In genomic region chr2:20424300-20425290, GRCh38 we compare ENCODE assay signal across 8 cellular contexts. TPM values are rescaled to one million over a fixed set of nuclear protein-coding genes. Genes with fewer than 3 reads are reported as not detected.
DNase-seq lines count a peak whose midpoint lies in the region; ATAC-seq, FAIRE-seq and TF ChIP-seq lines count a peak whose summit lies in the region.

No MANE protein-coding gene starts in this region.

- WGBS in K562 (ENCODE audit: insufficient coverage, low coverage, missing lambda C conversion rate), result 13% methylated on average over 14 of the region's 15 CpGs
- 59% methylated on average over 10 of the region's 15 CpGs for WGBS in right lobe of liver (ENCODE audit: insufficient coverage, low coverage, low lambda C conversion rate, missing lambda C conversion rate)
- WGBS in upper lobe of left lung, 2 donors, result 45 to 55% methylated on average over 12 to 15 of the region's 15 CpGs

- H3K4me2 ChIP-seq in K562 (ENCODE audit: insufficient read depth, low read length), result no peak overlapping the region; the same call in 1 of the 2 replicates

- no peaks in the 10 kb centered on the region for H3K36me3 Mint-ChIP-seq in HFFc6 (ENCODE audit: low read depth)

- H3K79me2 ChIP-seq in K562 (ENCODE audit: control insufficient read depth, insufficient read depth, low read length), result no peaks in the 10 kb centered on the region

- peak overlapping the region; percentile 68 for H2AFZ ChIP-seq in K562 (ENCODE audit: low read depth, low read length)

- in situ Hi-C loops in K562 (cut with MboI), result loop anchor here (25.0 kb wide), 1 partner anchor 513 kb away; no protein-coding TSS in a partner anchor

- no peak for TF ChIP-seq POLR2A in K562 (conservative IDR thresholded peaks at IDR 0.05)
- TF ChIP-seq POLR2A in right lobe of liver (IDR thresholded peaks at IDR 0.05), result peak; percentile 34
- peak in 1 of 4 donors; percentile 61 for TF ChIP-seq POLR2A in upper lobe of left lung (IDR thresholded peaks at IDR 0.05)

- peak overlapping the region; percentile 81 for H3K27ac Mint-ChIP-seq in HFFc6

- H3K9me3 ChIP-seq in K562 (replicated peaks; ENCODE audit: control insufficient read depth, insufficient read depth, low read depth, low read length) (no peaks in the 10 kb centered on the region), right lobe of liver (no peaks in the 10 kb centered on the region), upper lobe of left lung (no peaks in the 10 kb centered on the region)

- intact Hi-C loops in K562 (cut with micrococcal nuclease) (loop anchor here (5.0 to 10.0 kb wide), 2 partner anchors 182 to 320 kb away; no protein-coding TSS in a partner anchor), right lobe of liver (cut with DNase I) (no loop called here)

- TF ChIP-seq CTCF in HFFc6 (IDR thresholded peaks at IDR 0.05) (no peak), K562 (IDR thresholded peaks at IDR 0.05 in 2 of 3, conservative IDR thresholded peaks at IDR 0.05 in 1 of 3; ENCODE audit: insufficient read depth in 2 of 3, low read depth in 1 of 3, low read length in 3 of 3) (no peak), right lobe of liver (IDR thresholded peaks at IDR 0.05) (no peak), upper lobe of left lung (IDR thresholded peaks at IDR 0.05) (peak in 1 of 6 experiments; percentile 5)

- H3K36me3 ChIP-seq in K562 (ENCODE audit: control insufficient read depth, insufficient read depth, low read length), result no peaks in the 10 kb centered on the region
- no peaks in the 10 kb centered on the region for H3K36me3 ChIP-seq in right lobe of liver
- no peaks in the 10 kb centered on the region for H3K36me3 ChIP-seq in upper lobe of left lung

- H3K27ac ChIP-seq in K562 (ENCODE audit: extremely low read depth, low read depth, low read length) (0 out of 3 replicates have a peak overlapping the region, but pooled peaks have one; percentile 25), right lobe of liver (peak overlapping the region; percentile 50 to 54 (median 52)), upper lobe of left lung (peak overlapping the region; percentile 78 to 93 (median 88))

- H4K20me1 ChIP-seq in K562 (replicated peaks; ENCODE audit: control insufficient read depth, insufficient read depth, low read length), result no peaks in the 10 kb centered on the region

- ATAC-seq in GM18517 (IDR thresholded peaks at IDR 0.05; ENCODE audit: unreplicated experiment), result peak; percentile 72
- peak; percentile 76 for ATAC-seq in K562
- ATAC-seq in right lobe of liver, result peak; percentile 27 to 55 (median 30)
- ATAC-seq in upper lobe of left lung (ENCODE audit: low FRiP score in 2 of 2), result peak; percentile 7 to 74

- peaks cover 0 to 18% of the 10 kb centered on the region in 2 experiments; a peak in 2 of 5 replicates for H3K27me3 ChIP-seq in K562 (ENCODE audit: control insufficient read depth in 2 of 2, insufficient read depth in 2 of 2, low read length in 2 of 2)
- H3K27me3 ChIP-seq in right lobe of liver, result no peaks in the 10 kb centered on the region
- H3K27me3 ChIP-seq in upper lobe of left lung, result no peaks in the 10 kb centered on the region

- peak overlapping the region in 1 of 2 experiments; percentile 82; a peak in 3 of 4 replicates for H3K9ac ChIP-seq in K562 (ENCODE audit: insufficient read depth in 1 of 2, low read depth in 2 of 2, low read length in 2 of 2)

- no peak overlapping the region for H3K4me3 ChIP-seq in K562
- H3K4me3 ChIP-seq in right lobe of liver, result no peak overlapping the region
- H3K4me3 ChIP-seq in upper lobe of left lung, result no peak overlapping the region

- TF ChIP-seq RAD21 in K562 (CRISPR knock-in tag; conservative IDR thresholded peaks at IDR 0.05 in 1 of 2, IDR thresholded peaks at IDR 0.05 in 1 of 2), result peak in 1 of 2 experiments; percentile 16; a peak in 1 of 4 replicates

- BruUV-seq in K562 (replicated peaks; lab: Mats Ljungman, UMichigan), result no TSS peak

- peaks cover 9% of the 10 kb centered on the region for H3K27me3 Mint-ChIP-seq in HFFc6 (ENCODE audit: insufficient read depth)

- FAIRE-seq in K562 (lab: Jason Lieb, UNC), result peak; percentile 82

- POLR2A ChIA-PET in K562 (lab: Yijun Ruan, JAX), result interaction anchor here (0.6 to 1.0 kb wide), 4 partner anchors 9 to 26 kb away, joined by 3 to 5 read pairs (median 3); no protein-coding TSS in a partner anchor

- DNase-seq in HFFc6 (peak; percentile 85), MV-4-11 (lab: John Stamatoyannopoulos, UW) (peak; percentile 97), K562 (ENCODE audit: extremely low read depth in 1 of 4, low spot score in 3 of 4) (peak in 2 of 4 experiments; percentile 41 to 57), right lobe of liver (peak; percentile 50 to 73 (median 60)), upper lobe of left lung (peak in 1 of 2 donors; percentile 79), NCI-H187 treated with DMSO at 0.1 percent for 48 hours (lab: John Stamatoyannopoulos, UW) (no peak)
- DNase-seq in effector CD8-positive, alpha-beta T cell (lab: John Stamatoyannopoulos, UW), result no peak

- H3K4me1 ChIP-seq in K562 (replicated peaks in 1 of 2; ENCODE audit: control insufficient read depth in 2 of 2, insufficient read depth in 2 of 2, low read length in 2 of 2), result peaks cover 6 to 14% of the 10 kb centered on the region in 2 experiments
- H3K4me1 ChIP-seq in right lobe of liver, result peaks cover 0 to 36% (median 15%) of the 10 kb centered on the region in 4 donors
- H3K4me1 ChIP-seq in upper lobe of left lung, result peaks cover 49 to 54% (median 53%) of the 10 kb centered on the region in 4 donors

- TF ChIP-seq EP300 in K562 (IDR thresholded peaks at IDR 0.05; ENCODE audit: low read length), result peak; percentile 66
- peak in 2 of 4 donors; percentile 82 to 88 for TF ChIP-seq EP300 in upper lobe of left lung (IDR thresholded peaks at IDR 0.05)

- CTCF ChIA-PET in K562 (lab: Yijun Ruan, JAX; ENCODE audit: low intra/inter-chr PET ratio), result no interaction called here

- H3K9me3 Mint-ChIP-seq in HFFc6, result no peaks in the 10 kb centered on the region

- H3K4me3 Mint-ChIP-seq in HFFc6, result peak overlapping the region; percentile 56

- H3K9me1 ChIP-seq in K562 (ENCODE audit: control insufficient read depth, insufficient read depth, low read length), result no peaks in the 10 kb centered on the region

- peaks cover 61% of the 10 kb centered on the region for H3K4me1 Mint-ChIP-seq in HFFc6 (ENCODE audit: low read depth)

TF ChIP-seq in K562, 482 proteins besides CTCF, POLR2A, EP300 and RAD21 (continues in another document):
- TF ChIP-seq ZSCAN32 (CRISPR knock-in tag; IDR thresholded peaks at IDR 0.05) (no peak), ETV1 (tag; conservative IDR thresholded peaks at IDR 0.05; ENCODE audit: low read depth) (peak; percentile 75), ETS1 (conservative IDR thresholded peaks at IDR 0.05; ENCODE audit: control insufficient read depth, low read depth, low read length) (peak; percentile 42; the same call in 1 of the 2 replicates), NFXL1 (CRISPR knock-in tag; IDR thresholded peaks at IDR 0.05) (0 out of 2 replicates have a peak, but pooled peaks have one; percentile 66), SAFB2 (IDR thresholded peaks at IDR 0.05; ENCODE audit: borderline replicate concordance, low read depth, low read length, severe bottlenecking) (no peak), MAZ (CRISPR knock-in tag; conservative IDR thresholded peaks at IDR 0.05 in 1 of 2, IDR thresholded peaks at IDR 0.05 in 1 of 2) (peak in 1 of 2 experiments; percentile 72; a peak in 2 of 4 replicates), KLF13 (tag; IDR thresholded peaks at IDR 0.05; ENCODE audit: borderline replicate concordance, low read depth) (0 out of 2 replicates have a peak, but pooled peaks have one; percentile 25), ZNF197 (CRISPR knock-in tag; IDR thresholded peaks at IDR 0.05; ENCODE audit: low read depth) (peak; percentile 41; the same call in 1 of the 2 replicates)

RNA-seq across cellular contexts. Expression of gene RHOB, which starts 22.3 kb away (rescaled TPM):
- 100 to 1,000 TPM; 128 to 146 (median 133) TPM for total RNA-seq in HFFc6 (2021; fragmentation: NEBNext Ultra II Directional; extraction: Animal tissue kit (Norgen Biotek cat#: 25700))
- 0.44 and 2.1 TPM in 2 replicates for total RNA-seq in K562 (2011; cell fraction: chromatin; rRNA removed; ENCODE audit: low replicate concordance)
- total RNA-seq in K562 (2011; cell fraction: nucleolus; rRNA removed), result 3.4 and 4.2 TPM in 2 replicates
- 1.8 and 2.7 TPM in 2 replicates for total RNA-seq in K562 (2011; cell fraction: nucleoplasm; rRNA removed)
- total RNA-seq in K562 (2014; rRNA removed), result 4.2 and 4.8 TPM in 2 replicates
- total RNA-seq in K562 (2014; rRNA removed; fragmentation: Illumina TruSeq; extraction: Trizol), result 0.87 and 0.99 TPM in 2 replicates
- 0.72 and 0.90 TPM in 2 replicates for total RNA-seq in K562 (2015; rRNA removed; fragmentation: Illumina TruSeq; extraction: Trizol)
- 3.3 and 4.2 TPM in 2 replicates for total RNA-seq in K562 (2021)
- 1.1 and 1.5 TPM in 2 replicates for polyA plus RNA-seq in K562 (2011; rRNA removed)
- 1.2 and 4.0 TPM in 2 replicates for polyA plus RNA-seq in K562 (2011; cell fraction: cytosol; rRNA removed)
- polyA plus RNA-seq in K562 (2011; cell fraction: nucleus; rRNA removed), result 1.8 and 3.5 TPM in 2 replicates
- 4.0 and 4.8 TPM in 2 replicates for polyA plus RNA-seq in K562 (2012)
- 1.3 and 1.4 TPM in 2 replicates for polyA plus RNA-seq in K562 (2014; fragmentation: Illumina TruSeq; extraction: Trizol)
- polyA plus RNA-seq in K562 (2014; fragmentation: Nextera tagmentation; extraction: Ambion mirVana), result under 1 TPM; 0.07 to 0.17 TPM
- polyA plus RNA-seq in K562 (2014; rRNA removed), result 2.1 and 2.6 TPM in 2 replicates
- 0.48 and 1.1 TPM in 2 replicates for polyA minus RNA-seq in K562 (2011; rRNA and poly(A)+ RNA removed)
- polyA minus RNA-seq in K562 (2011; cell fraction: cytosol; rRNA and poly(A)+ RNA removed), result 3.6 and 10.7 TPM in 2 replicates
- 3.8 and 4.1 TPM in 2 replicates for polyA minus RNA-seq in K562 (2011; cell fraction: nucleus; rRNA and poly(A)+ RNA removed)
- total RNA-seq in right lobe of liver, result 100 to 1,000 TPM; 185 to 656 (median 388) TPM
- 100 to 1,000 TPM; 193 to 583 (median 336) TPM for total RNA-seq in upper lobe of left lung

Comparison
In these comparisons a context has a peak if more than half of its experiments do, and no peak if none do; other contexts are left out.
1. DNase-seq: peak in HFFc6 (single experiment), MV-4-11 (single experiment) and right lobe of liver (3 of 3); none in effector CD8-positive, alpha-beta T cell (single experiment) and NCI-H187 treated with DMSO at 0.1 percent for 48 hours (single experiment).
2. H3K27ac ChIP-seq: peak in every context shown above with its lines; median percentile 88 in upper lobe of left lung; 52 in right lobe of liver; 25 in K562.
3. RNA of gene RHOB, which starts 22.3 kb away (total RNA-seq): 185 to 656 TPM in right lobe of liver, 193 to 583 TPM in upper lobe of left lung and 128 to 146 TPM in HFFc6; 0.44 to 4.8 TPM in K562; every median in the first group is over 10 times any median in the second.
4. Peak in every context shown above with its lines, with median percentiles within 50 percentile points of each other: ATAC-seq.